In the genomic region with DNA sequence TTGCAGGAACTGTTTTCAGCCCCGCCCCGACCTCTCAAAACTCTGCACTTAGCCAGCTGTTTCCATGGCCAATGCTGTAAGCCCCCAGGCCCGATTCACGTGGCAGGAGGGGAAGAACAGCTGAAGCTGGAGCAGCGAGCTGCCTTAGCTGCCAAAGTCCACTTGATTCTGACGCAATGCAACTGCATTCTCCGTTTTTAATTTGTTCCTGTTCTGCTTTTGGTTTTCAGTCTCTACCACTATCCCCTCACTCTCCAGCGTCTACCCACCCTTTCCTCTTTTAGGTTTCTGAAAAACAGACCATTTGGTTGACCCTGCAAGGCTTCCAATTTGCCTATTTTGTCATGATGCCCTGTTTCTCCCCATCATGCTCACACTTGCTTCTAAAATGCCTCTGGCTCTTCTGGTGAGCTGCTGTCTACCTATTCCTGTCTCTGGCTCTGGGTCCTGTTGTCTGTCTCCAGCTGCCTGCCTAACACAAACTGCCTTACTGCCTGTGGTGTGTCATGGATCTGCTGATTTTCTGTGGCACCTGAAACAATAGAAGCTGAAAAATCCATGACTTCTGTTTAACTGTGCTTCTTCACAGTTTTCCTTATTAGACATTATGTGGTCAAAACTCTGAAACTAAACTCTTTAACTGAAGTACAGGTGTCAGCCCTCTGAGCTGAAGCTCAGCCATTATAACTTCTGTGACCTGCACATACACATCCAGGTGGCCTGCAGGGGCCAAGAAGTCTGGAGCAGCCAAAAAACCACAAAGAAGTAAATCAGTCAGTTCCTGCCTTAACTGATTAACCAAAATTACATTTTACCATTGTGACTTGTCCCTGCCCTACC, we compare ENCODE assay signal across 10 cellular contexts.
DNase-seq lines count a peak whose midpoint lies in the region; ATAC-seq, FAIRE-seq and TF ChIP-seq lines count a peak whose summit lies in the region.
"Had no signal": no experiment of that assay in that cellular context is flagged by ENCODE, and none has a peak within 500 bp of the region (broad histone marks: within the 10 kb centered on the region; RNA-seq: fewer than 3 reads in every experiment).

No MANE protein-coding gene starts in this region.

- no peak for TF ChIP-seq EP300 in suprapubic skin (IDR thresholded peaks at IDR 0.05)

- TF ChIP-seq POLR2A in NB4 (IDR thresholded peaks at IDR 0.05; ENCODE audit: extremely low read depth, insufficient read length) (no peak), suprapubic skin (IDR thresholded peaks at IDR 0.05) (no peak), erythroblast (IDR thresholded peaks at IDR 0.05; ENCODE audit: low read length) (no peak)

- no peaks in the 10 kb centered on the region for H3K27me3 Mint-ChIP-seq in mesothelial cell of epicardium (ENCODE audit: low read depth)
- H3K27me3 Mint-ChIP-seq: IgD-negative memory B cell had no signal

- H3K9me3 Mint-ChIP-seq in mesothelial cell of epicardium = no peaks in the 10 kb centered on the region

- no peaks in the 10 kb centered on the region for H3K36me3 Mint-ChIP-seq in mesothelial cell of epicardium
- H3K36me3 Mint-ChIP-seq: IgD-negative memory B cell had no signal

- H3K36me3 ChIP-seq in suprapubic skin = no peaks in the 10 kb centered on the region

- no peak overlapping the region for H3K4me3 ChIP-seq in NB4 (ENCODE audit: low read depth, low read length)
- no peak overlapping the region for H3K4me3 ChIP-seq in suprapubic skin

- H3K4me1 ChIP-seq in suprapubic skin = no peaks in the 10 kb centered on the region

- WGBS in suprapubic skin = 12% methylated on average over 8 of the region's 8 CpGs

- H3K9me3 ChIP-seq in suprapubic skin = no peaks in the 10 kb centered on the region

- peak overlapping the region; percentile 41 for H3K27ac Mint-ChIP-seq in mesothelial cell of epicardium

- no peak overlapping the region for H3K27ac ChIP-seq in suprapubic skin

- no peak for FAIRE-seq in frontal cortex (lab: Jason Lieb, UNC)
- FAIRE-seq: bronchial epithelial cell had no signal

- TF ChIP-seq CTCF in NB4 (IDR thresholded peaks at IDR 0.05; ENCODE audit: low read depth, low read length) (no peak), mesothelial cell of epicardium (IDR thresholded peaks at IDR 0.05; ENCODE audit: unreplicated experiment) (no peak), suprapubic skin (IDR thresholded peaks at IDR 0.05) (no peak)

- DNase-seq in NB4 (ENCODE audit: low read depth) (peak; percentile 38), mesothelial cell of epicardium (ENCODE audit: low spot score in 2 of 2, unreplicated experiment in 2 of 2) (no peak), frontal cortex (ENCODE audit: low spot score in 2 of 2) (no peak), suprapubic skin (ENCODE audit: low spot score in 2 of 2) (no peak), NCI-H2196 treated with DMSO at 0.1 percent for 48 hours (lab: John Stamatoyannopoulos, UW; ENCODE audit: unreplicated experiment) (no peak), erythroblast (lab: John Stamatoyannopoulos, UW) (no peak)

- no peaks in the 10 kb centered on the region for H3K27me3 ChIP-seq in suprapubic skin

- peaks cover 20% of the 10 kb centered on the region for H3K4me1 Mint-ChIP-seq in mesothelial cell of epicardium

- ATAC-seq in GM18867 (IDR thresholded peaks at IDR 0.05; ENCODE audit: unreplicated experiment) = peak; percentile 77
- peak; percentile 67 for ATAC-seq in HG02623 (IDR thresholded peaks at IDR 0.05; ENCODE audit: unreplicated experiment)

- H3K4me3 Mint-ChIP-seq in mesothelial cell of epicardium = peak overlapping the region; percentile 0
- H3K4me3 Mint-ChIP-seq: IgD-negative memory B cell had no signal
